ENCODE assay signal across 9 cellular contexts in the genomic region with DNA sequence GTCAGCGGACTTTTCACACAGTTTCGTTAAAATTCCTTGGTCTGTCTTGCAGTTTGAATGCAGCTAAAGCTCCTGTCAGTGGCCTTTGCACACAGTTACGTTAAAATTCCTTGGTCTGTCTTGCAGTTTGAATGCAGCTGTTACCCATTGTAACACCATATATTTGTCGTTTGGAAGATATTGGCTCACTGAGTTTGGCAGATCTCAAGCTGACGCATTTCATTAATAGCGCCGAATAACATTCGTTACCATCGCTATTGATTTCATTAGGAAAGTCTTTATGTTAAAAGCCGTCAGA. TPM values are rescaled to one million over a fixed set of nuclear protein-coding genes. Genes with fewer than 3 reads are reported as not detected.
DNase-seq lines count a peak whose midpoint lies in the region; ATAC-seq, FAIRE-seq and TF ChIP-seq lines count a peak whose summit lies in the region.
"Had no signal": no experiment of that assay in that cellular context is flagged by ENCODE, and none has a peak within 500 bp of the region (broad histone marks: within the 10 kb centered on the region; RNA-seq: fewer than 3 reads in every experiment).

No MANE protein-coding gene starts in this region.

- intact Hi-C loops in activated naive CD4-positive, alpha-beta T cell treated with anti-CD3 and anti-CD28 coated beads for 36 hours (cut with micrococcal nuclease): loop anchor here (1.0 to 10.0 kb wide), 4 partner anchors 43 to 449 kb away; a partner anchor contains a TSS
- intact Hi-C loops in GM12878 (cut with micrococcal nuclease; ENCODE audit: unreplicated experiment): loop anchor here (5.0 kb wide), 1 partner anchor 47 kb away; no protein-coding TSS in a partner anchor
- intact Hi-C loops in lower leg skin (cut with DNase I; ENCODE audit: low total_unique reads): loop anchor here (10.0 kb wide), 1 partner anchor 179 kb away; a partner anchor contains a TSS
- intact Hi-C loops in upper lobe of right lung (cut with DNase I): no loop called here

- peaks cover 28% of the 10 kb centered on the region for H3K4me1 Mint-ChIP-seq in activated naive CD4-positive, alpha-beta T cell treated with anti-CD3 and anti-CD28 coated beads for 36 hours (ENCODE audit: low read depth)

- DNase-seq in activated naive CD4-positive, alpha-beta T cell treated with anti-CD3 and anti-CD28 coated beads for 36 hours: no peak
- DNase-seq in activated naive CD4-positive, alpha-beta T cell (lab: John Stamatoyannopoulos, UW): no peak
- DNase-seq in GM12878 (ENCODE audit: low read depth, low spot score) (no peak), lower leg skin (ENCODE audit: low spot score in 2 of 2) (no peak), upper lobe of right lung (no peak), 8988T (no peak), GM19239 (ENCODE audit: insufficient read length, low spot score) (no peak)

- TF ChIP-seq CTCF in GM12878 (IDR thresholded peaks at IDR 0.05 in 2 of 3, conservative IDR thresholded peaks at IDR 0.05 in 1 of 3; ENCODE audit: control insufficient read depth in 2 of 3, extremely low read depth in 1 of 3, insufficient read depth in 1 of 3, low read depth in 3 of 3, low read length in 3 of 3): no peak
- no peak for TF ChIP-seq CTCF in lower leg skin (IDR thresholded peaks at IDR 0.05)
- TF ChIP-seq CTCF in upper lobe of right lung (IDR thresholded peaks at IDR 0.05): no peak

- ATAC-seq in GM12878 (no peak), upper lobe of right lung (no peak), HG02798 (IDR thresholded peaks at IDR 0.05; ENCODE audit: poor library complexity, unreplicated experiment) (no peak)

- peak overlapping the region; percentile 68; the same call in 1 of the 2 replicates for H2AFZ ChIP-seq in GM12878 (ENCODE audit: control insufficient read depth, low read depth, low read length)

- no peak for TF ChIP-seq POLR2A in GM12878 (IDR thresholded peaks at IDR 0.05; ENCODE audit: low read depth, low read length)
- no peak for TF ChIP-seq POLR2A in lower leg skin (IDR thresholded peaks at IDR 0.05)

- no peaks in the 10 kb centered on the region for H3K36me3 Mint-ChIP-seq in activated naive CD4-positive, alpha-beta T cell treated with anti-CD3 and anti-CD28 coated beads for 36 hours (ENCODE audit: low read depth)

- H3K4me3 ChIP-seq in GM12878 (peak overlapping the region; percentile 85), lower leg skin (ENCODE audit: low read depth, poor library complexity, severe bottlenecking) (peak overlapping the region; percentile 53), upper lobe of right lung (peak overlapping the region; percentile 79)

- H3K4me1 ChIP-seq in GM12878 (ENCODE audit: control insufficient read depth, insufficient read depth, low read length): no peaks in the 10 kb centered on the region; the same call in 1 of the 2 replicates
- peaks cover 10% of the 10 kb centered on the region for H3K4me1 ChIP-seq in upper lobe of right lung

- no peaks in the 10 kb centered on the region for H3K27me3 Mint-ChIP-seq in activated naive CD4-positive, alpha-beta T cell treated with anti-CD3 and anti-CD28 coated beads for 36 hours (ENCODE audit: low read depth)

- no peaks in the 10 kb centered on the region for H3K27me3 ChIP-seq in GM12878 (replicated peaks in 1 of 2; ENCODE audit: control insufficient read depth in 2 of 2, insufficient read depth in 2 of 2, low read length in 1 of 2)
- no peaks in the 10 kb centered on the region for H3K27me3 ChIP-seq in upper lobe of right lung

- peaks cover 50% of the 10 kb centered on the region for H3K79me2 ChIP-seq in GM12878 (ENCODE audit: control insufficient read depth, insufficient read depth, low read length)

- H3K9me3 Mint-ChIP-seq in activated naive CD4-positive, alpha-beta T cell treated with anti-CD3 and anti-CD28 coated beads for 36 hours: no peaks in the 10 kb centered on the region

- RAD21 ChIA-PET in GM12878 (lab: Charles Lee; ENCODE audit: unreplicated experiment): interaction anchor here (0.6 to 7.4 kb wide), 11 partner anchors 15 to 182 kb away, joined by 3 to 129 read pairs (median 5); a partner anchor contains a TSS

- peak overlapping the region; percentile 72 for H3K9ac ChIP-seq in GM12878 (ENCODE audit: control insufficient read depth, insufficient read depth, low read length)

- in situ Hi-C loops in GM12878 (cut with MboI): no loop called here

- peak overlapping the region; percentile 89 for H3K4me3 Mint-ChIP-seq in activated naive CD4-positive, alpha-beta T cell treated with anti-CD3 and anti-CD28 coated beads for 36 hours

- TF ChIP-seq EP300 in GM12878 (IDR thresholded peaks at IDR 0.05; ENCODE audit: borderline replicate concordance in 1 of 2, control insufficient read depth in 1 of 2, low read depth in 2 of 2, low read length in 2 of 2): no peak

- 39% methylated on average over 10 of the region's 10 CpGs for WGBS in GM12878 (ENCODE audit: insufficient coverage, insufficient replicate concordance, low lambda C conversion rate, missing lambda C conversion rate)
- WGBS in lower leg skin, 2 donors: 12 to 17% methylated on average over 10 of the region's 10 CpGs

- SMC1A ChIA-PET in GM12878 (lab: Charles Lee; ENCODE audit: uncharacterized antibody, unreplicated experiment): interaction anchor here (0.8 to 9.0 kb wide), 17 partner anchors 10 to 134 kb away, joined by 3 to 214 read pairs (median 4); a partner anchor contains a TSS

- BruUV-seq in GM12878 (replicated peaks; lab: Mats Ljungman, UMichigan): no TSS peak

- CTCF ChIA-PET in activated naive CD4-positive, alpha-beta T cell treated with anti-CD3 and anti-CD28 coated beads for 36 hours (lab: Charles Lee): interaction anchor here (0.9 kb wide), 2 partner anchors 35 to 101 kb away, joined by 3 read pairs; no protein-coding TSS in a partner anchor
- CTCF ChIA-PET in GM12878 (lab: Yijun Ruan, JAX): interaction anchor here (0.9 to 1.9 kb wide), 9 partner anchors 13 to 101 kb away, joined by 3 to 16 read pairs (median 5); no protein-coding TSS in a partner anchor

- no peak for FAIRE-seq in GM12878 (lab: Jason Lieb, UNC)
- no peak for FAIRE-seq in GM19239 (lab: Jason Lieb, UNC)
- FAIRE-seq: G401.6 had no signal

- H3K27ac ChIP-seq in GM12878 (ENCODE audit: control insufficient read depth, insufficient read depth) (peak overlapping the region; percentile 66), upper lobe of right lung (peak overlapping the region; percentile 94)

- H3K9me3 ChIP-seq in GM12878 (replicated peaks; ENCODE audit: control insufficient read depth, insufficient read depth, low read length) (no peaks in the 10 kb centered on the region), upper lobe of right lung (no peaks in the 10 kb centered on the region)

- no peaks in the 10 kb centered on the region for H4K20me1 ChIP-seq in GM12878 (ENCODE audit: control insufficient read depth, insufficient read depth)

- H3K36me3 ChIP-seq in GM12878 (ENCODE audit: control insufficient read depth in 2 of 2, insufficient read depth in 2 of 2, low read length in 1 of 2) (no peaks in the 10 kb centered on the region), upper lobe of right lung (no peaks in the 10 kb centered on the region)

- TF ChIP-seq RAD21 in GM12878 (IDR thresholded peaks at IDR 0.05; ENCODE audit: insufficient read depth, low read depth, low read length): no peak

- H3K27ac Mint-ChIP-seq in activated naive CD4-positive, alpha-beta T cell treated with anti-CD3 and anti-CD28 coated beads for 36 hours: no peak overlapping the region

- POLR2A ChIA-PET in GM12878 (lab: Charles Lee): interaction anchor here (0.6 to 4.2 kb wide), 13 partner anchors 25 to 90 kb away, joined by 3 to 55 read pairs (median 4); no protein-coding TSS in a partner anchor

- H3K4me2 ChIP-seq in GM12878 (ENCODE audit: control insufficient read depth, insufficient read depth): peak overlapping the region; percentile 95

TF ChIP-seq in GM12878, 131 proteins besides CTCF, POLR2A, EP300 and RAD21 (continues in another document):
- no peak for TF ChIP-seq HDAC6 (IDR thresholded peaks at IDR 0.05; ENCODE audit: unreplicated experiment)
- no peak for TF ChIP-seq GATAD2B (conservative IDR thresholded peaks at IDR 0.05; ENCODE audit: low read depth)
- no peak for TF ChIP-seq MXI1 (IDR thresholded peaks at IDR 0.05; ENCODE audit: low read depth, low read length)

RNA-seq across cellular contexts. Expression of a gene that starts 1.1 kb away (rescaled TPM):
- 10 to 100 TPM; 43.8 to 47.1 TPM for total RNA-seq in activated naive CD4-positive, alpha-beta T cell treated with anti-CD3 and anti-CD28 coated beads for 36 hours
- total RNA-seq in GM12878 (2013; cell fraction: nucleolus; rRNA removed): 102 and 105 TPM in 2 replicates
- total RNA-seq in GM12878 (2014; rRNA removed): 37.6 and 42.2 TPM in 2 replicates
- 40.6 and 43.2 TPM in 2 replicates for total RNA-seq in GM12878 (2014; rRNA removed; fragmentation: Illumina TruSeq; extraction: Trizol)
- 51.4 and 55.3 TPM in 2 replicates for total RNA-seq in GM12878 (2021)
- 11.2 TPM for polyA plus RNA-seq in GM12878 (2011; ENCODE audit: low read depth)
- 98.1 and 102 TPM in 2 replicates for polyA plus RNA-seq in GM12878 (2011; rRNA removed)
- polyA plus RNA-seq in GM12878 (2011; cell fraction: cytosol; rRNA removed): 112 and 119 TPM in 2 replicates
- 26.9 and 28.1 TPM in 2 replicates for polyA plus RNA-seq in GM12878 (2011; cell fraction: nucleus; rRNA removed)
- polyA plus RNA-seq in GM12878 (2012): 18.4 and 22.1 TPM in 2 replicates
- 47.3 and 49.2 TPM in 2 replicates for polyA plus RNA-seq in GM12878 (2014; fragmentation: Illumina TruSeq; extraction: Trizol)
- 10 to 100 TPM; 15.7 to 17.6 TPM for polyA plus RNA-seq in GM12878 (2014; fragmentation: Nextera tagmentation; extraction: Ambion mirVana)
- polyA plus RNA-seq in GM12878 (2014; rRNA removed): 37.3 and 46.5 TPM in 2 replicates
- polyA plus RNA-seq in GM12878 (2016; fragmentation: Nextera tagmentation; extraction: Ambion mirVana): 10 to 100 TPM; 48.3 to 54.6 TPM
- 166 and 232 TPM in 2 replicates for polyA minus RNA-seq in GM12878 (2011; rRNA and poly(A)+ RNA removed)
- 49.3 and 61.3 TPM in 2 replicates for polyA minus RNA-seq in GM12878 (2011; cell fraction: cytosol; rRNA and poly(A)+ RNA removed)
- polyA minus RNA-seq in GM12878 (2011; cell fraction: nucleus; rRNA and poly(A)+ RNA removed): 32.3 and 46.7 TPM in 2 replicates
- total RNA-seq in lower leg skin: 10 to 100 TPM; 43.6 to 89.3 (median 59.6) TPM
- 97.6 TPM for total RNA-seq in upper lobe of right lung
